ENCODE assay signal across 1 cellular context in genomic region chr13:84413016-84413415, GRCh38.
TF ChIP-seq lines count a peak whose summit lies in the region.

No MANE protein-coding gene starts in this region.

TF ChIP-seq in HepG2, 621 proteins besides CTCF, POLR2A, EP300 and RAD21 (continued from another document):
- no peak for TF ChIP-seq RERE (CRISPR knock-in tag; IDR thresholded peaks at IDR 0.05; ENCODE audit: low read depth)
- TF ChIP-seq, protein P1, sequence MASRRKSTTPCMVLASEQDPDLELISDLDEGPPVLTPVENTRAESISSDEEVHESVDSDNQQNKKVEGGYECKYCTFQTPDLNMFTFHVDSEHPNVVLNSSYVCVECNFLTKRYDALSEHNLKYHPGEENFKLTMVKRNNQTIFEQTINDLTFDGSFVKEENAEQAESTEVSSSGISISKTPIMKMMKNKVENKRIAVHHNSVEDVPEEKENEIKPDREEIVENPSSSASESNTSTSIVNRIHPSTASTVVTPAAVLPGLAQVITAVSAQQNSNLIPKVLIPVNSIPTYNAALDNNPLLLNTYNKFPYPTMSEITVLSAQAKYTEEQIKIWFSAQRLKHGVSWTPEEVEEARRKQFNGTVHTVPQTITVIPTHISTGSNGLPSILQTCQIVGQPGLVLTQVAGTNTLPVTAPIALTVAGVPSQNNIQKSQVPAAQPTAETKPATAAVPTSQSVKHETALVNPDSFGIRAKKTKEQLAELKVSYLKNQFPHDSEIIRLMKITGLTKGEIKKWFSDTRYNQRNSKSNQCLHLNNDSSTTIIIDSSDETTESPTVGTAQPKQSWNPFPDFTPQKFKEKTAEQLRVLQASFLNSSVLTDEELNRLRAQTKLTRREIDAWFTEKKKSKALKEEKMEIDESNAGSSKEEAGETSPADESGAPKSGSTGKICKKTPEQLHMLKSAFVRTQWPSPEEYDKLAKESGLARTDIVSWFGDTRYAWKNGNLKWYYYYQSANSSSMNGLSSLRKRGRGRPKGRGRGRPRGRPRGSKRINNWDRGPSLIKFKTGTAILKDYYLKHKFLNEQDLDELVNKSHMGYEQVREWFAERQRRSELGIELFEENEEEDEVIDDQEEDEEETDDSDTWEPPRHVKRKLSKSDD (CRISPR knock-in tag; IDR thresholded peaks at IDR 0.05; ENCODE audit: low read depth) = no peak
- TF ChIP-seq ZNF282 (IDR thresholded peaks at IDR 0.05; ENCODE audit: partially characterized antibody) = no peak
- TF ChIP-seq KDM5A (IDR thresholded peaks at IDR 0.05; ENCODE audit: borderline replicate concordance, low read length) = no peak
